In the genomic region with DNA sequence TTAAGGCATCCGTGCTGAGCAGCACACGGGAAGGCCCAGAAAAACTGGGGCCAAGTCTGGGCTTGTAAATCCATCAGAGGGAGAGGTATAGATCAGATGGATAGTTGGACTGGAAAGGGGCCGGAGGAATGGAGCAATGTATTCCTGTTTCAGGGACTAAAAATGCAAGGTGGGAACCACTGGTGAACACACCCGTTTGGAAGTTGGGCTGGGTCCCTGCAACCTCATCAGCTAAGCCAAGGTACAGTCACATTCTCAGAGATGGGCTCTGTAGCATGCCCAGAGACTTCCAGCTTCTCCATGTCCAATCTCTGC, we compare ENCODE assay signal across 8 cellular contexts.
"Had no signal": no experiment of that assay in that cellular context is flagged by ENCODE, and none has a peak within 500 bp of the region (broad histone marks: within the 10 kb centered on the region; RNA-seq: fewer than 3 reads in every experiment).

No MANE protein-coding gene starts in this region.

- H3K4me1 Mint-ChIP-seq: H9 had no signal

- ATAC-seq: K562 had no signal

- H3K27ac Mint-ChIP-seq: H9 had no signal

- H3K4me3 Mint-ChIP-seq: H9 had no signal

- H3K4me3 ChIP-seq: K562 had no signal

- H3K9me3 Mint-ChIP-seq: H9 had no signal

- FAIRE-seq: H54, HTR-8/SVneo, K562 had no signal

- DNase-seq: GOT3, H9, HCEC 1CT, IMR-90, KG1 had no signal
